ENCODE assay signal across 18 cellular contexts in the genomic region with DNA sequence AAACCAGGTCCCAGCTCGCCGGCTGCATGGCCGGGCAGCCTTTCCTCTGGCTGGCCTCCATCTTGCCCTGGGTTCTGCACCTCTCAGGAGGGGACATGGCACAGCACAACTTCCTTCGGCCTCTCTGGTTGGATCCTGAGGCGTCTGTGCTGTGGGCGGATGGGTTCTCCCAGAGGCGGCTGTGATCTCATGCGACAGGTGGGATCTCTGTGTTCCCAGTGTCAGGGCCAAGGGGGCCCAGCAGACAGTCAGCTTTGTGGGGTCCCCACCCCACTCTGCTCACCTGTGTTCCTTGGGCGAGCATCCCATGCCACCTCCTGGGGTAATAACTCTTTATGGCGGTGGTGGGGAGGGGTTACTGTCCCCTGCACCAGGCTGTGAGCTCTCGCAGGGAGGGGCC. TPM values are rescaled to one million over a fixed set of nuclear protein-coding genes. Genes with fewer than 3 reads are reported as not detected.
"Had no signal": no experiment of that assay in that cellular context is flagged by ENCODE, and none has a peak within 500 bp of the region (broad histone marks: within the 10 kb centered on the region; RNA-seq: fewer than 3 reads in every experiment).

No MANE protein-coding gene starts in this region.

- H3K4me2 ChIP-seq: smooth muscle cell had no signal

- H3K4me1 ChIP-seq: right lobe of liver had no signal

- H3K9me3 ChIP-seq: ovary, right lobe of liver, thoracic aorta, upper lobe of left lung had no signal

- H3K27ac ChIP-seq: cardiac muscle cell, ovary, right lobe of liver, thoracic aorta, upper lobe of left lung had no signal

- H3K4me3 ChIP-seq: cardiac muscle cell, ovary, right lobe of liver, smooth muscle cell, thoracic aorta, upper lobe of left lung had no signal

- ATAC-seq: activated T-cell treated with anti-CD3 and anti-CD28 coated beads, Interleukin-2, amount 50 U/mL, for 4 hours; left lobe of liver; naive thymus-derived CD8-positive, alpha-beta T cell; stimulated activated naive CD8-positive, alpha-beta T cell treated with anti-CD3 and anti-CD28 coated beads, Interleukin-15, amount 100 ng/mL, for 72 hours had no signal

- H3K27me3 ChIP-seq: cardiac muscle cell, ovary, right lobe of liver, upper lobe of left lung had no signal

- H3K36me3 ChIP-seq: cardiac muscle cell, ovary, right lobe of liver, thoracic aorta, upper lobe of left lung had no signal

- DNase-seq: activated CD4-positive, alpha-beta T cell treated with anti-CD3 and anti-CD28 coated beads, Interleukin-2, amount 10 ng/mL, durations not matched to agents 24 days and 14 days; activated CD8-positive, alpha-beta memory T cell treated with anti-CD3 and anti-CD28 coated beads, Interleukin-2, amount 50 U/mL, for 4 hours; activated naive CD4-positive, alpha-beta T cell treated with anti-CD3 and anti-CD28 coated beads, Interleukin-2, amount 50 U/mL, for 16 hours; activated T-cell treated with anti-CD3 and anti-CD28 coated beads, Interleukin-2, amount 50 U/mL, for 4 hours; foreskin melanocyte; glutamatergic neuron; hippocampal formation; ovary; stimulated activated CD4-positive, alpha-beta T cell treated with anti-CD3 and anti-CD28 coated beads, Interleukin-4, amount 100 ng/mL, for 1 hour; stimulated activated naive CD8-positive, alpha-beta T cell treated with anti-CD3 and anti-CD28 coated beads, Interleukin-15, amount 100 ng/mL, for 72 hours had no signal

RNA-seq across cellular contexts. Expression of a gene that starts 35.8 kb away (rescaled TPM):
- total RNA-seq: activated CD4-positive, alpha-beta T cell treated with anti-CD3 and anti-CD28 coated beads, Interleukin-2, amount 10 ng/mL, durations not matched to agents 24 days and 14 days; left lobe of liver; lung microvascular endothelial cell; naive thymus-derived CD8-positive, alpha-beta T cell; smooth muscle cell had no signal
- polyA plus RNA-seq: naive thymus-derived CD8-positive, alpha-beta T cell; smooth muscle cell had no signal

RNA-seq across cellular contexts. Expression of a gene that starts 38.2 kb away (rescaled TPM):
- polyA plus RNA-seq: cardiac muscle cell had no signal
